Comparison of ENCODE assay signal across 9 cellular contexts in the genomic region with DNA sequence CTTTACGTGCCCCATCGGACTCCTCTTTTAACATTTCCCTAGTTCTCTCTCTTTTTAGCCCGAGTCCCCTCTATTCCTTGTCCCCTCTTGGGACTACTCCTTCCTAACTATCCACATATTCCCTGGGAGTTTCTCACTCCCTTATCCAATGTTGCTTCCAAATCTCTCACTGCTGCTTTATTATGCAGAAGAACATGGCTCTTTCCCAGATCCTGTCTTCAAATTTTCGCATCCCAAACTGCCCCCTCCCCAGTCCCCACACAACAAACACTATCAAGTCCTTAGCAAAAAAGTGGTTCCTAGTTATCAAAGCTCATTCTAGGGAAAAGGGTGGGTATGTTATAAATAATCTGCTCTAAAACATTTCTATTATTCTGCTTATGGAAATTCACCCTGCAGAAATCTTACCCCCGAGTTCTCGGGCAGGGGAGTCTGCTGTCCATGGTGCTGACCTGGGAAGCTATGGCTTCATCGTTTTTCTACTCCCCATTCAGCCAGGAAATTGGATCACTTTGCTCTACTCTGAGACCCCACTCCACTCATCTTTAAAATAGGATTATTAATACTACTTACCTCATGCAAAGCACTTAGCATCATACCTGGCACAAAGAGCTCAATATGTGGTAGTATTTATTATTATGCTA.
DNase-seq lines count a peak whose midpoint lies in the region; ATAC-seq and TF ChIP-seq lines count a peak whose summit lies in the region.
"Had no signal": no experiment of that assay in that cellular context is flagged by ENCODE, and none has a peak within 500 bp of the region (broad histone marks: within the 10 kb centered on the region; RNA-seq: fewer than 3 reads in every experiment).

No MANE protein-coding gene starts in this region.

- ATAC-seq in HCT116 = no peak
- no peak for ATAC-seq in HG03439 (IDR thresholded peaks at IDR 0.05; ENCODE audit: unreplicated experiment)

- TF ChIP-seq POLR2A in HCT116 (IDR thresholded peaks at IDR 0.05; ENCODE audit: borderline replicate concordance, extremely low read depth, insufficient read depth, insufficient read length) (no peak), NB4 (IDR thresholded peaks at IDR 0.05; ENCODE audit: extremely low read depth, insufficient read length) (no peak)

- CTCF ChIA-PET in HCT116 (lab: Charles Lee) = no interaction called here

- in situ Hi-C loops in brain microvascular endothelial cell (cut with HindIII; ENCODE audit: low pct_ligation_motif_present, low sequenced_read_pairs) = no loop called here

- H3K9me2 ChIP-seq in HCT116 (ENCODE audit: insufficient read depth) = no peaks in the 10 kb centered on the region

- H3K4me1 ChIP-seq in HCT116 (ENCODE audit: control insufficient read depth in 1 of 2, insufficient read depth in 2 of 2, low read length in 2 of 2) = no peaks in the 10 kb centered on the region

- TF ChIP-seq CTCF in HCT116 (IDR thresholded peaks at IDR 0.05 in 2 of 3, conservative IDR thresholded peaks at IDR 0.05 in 1 of 3; ENCODE audit: borderline replicate concordance in 1 of 3, insufficient read depth in 1 of 3, low read depth in 2 of 3, low read length in 2 of 3) = no peak
- no peak for TF ChIP-seq CTCF in NB4 (IDR thresholded peaks at IDR 0.05; ENCODE audit: low read depth, low read length)
- TF ChIP-seq CTCF in brain microvascular endothelial cell (IDR thresholded peaks at IDR 0.05; ENCODE audit: low read depth, low read length, missing control alignments) = no peak

- no peaks in the 10 kb centered on the region for H4K20me1 ChIP-seq in HCT116 (ENCODE audit: insufficient read depth)

- H3K9ac ChIP-seq in HCT116 (ENCODE audit: low read length) = no peak overlapping the region

- DNase-seq in HCT116 (ENCODE audit: low read depth, low spot score) (no peak), NB4 (ENCODE audit: low read depth) (peak; percentile 31), brain microvascular endothelial cell (peak; percentile 1), myocyte (ENCODE audit: low read depth) (peak; percentile 13), occipital lobe (lab: John Stamatoyannopoulos, UW) (no peak), EL (no peak)
- DNase-seq: HFFc6, NCI-H1417 treated with DMSO at 0.1 percent for 48 hours had no signal

- no peak overlapping the region for H2AFZ ChIP-seq in HCT116 (ENCODE audit: low read depth, low read length, poor library complexity, severe bottlenecking)

- intact Hi-C loops in HCT116 (cut with micrococcal nuclease) = no loop called here

- peaks cover 4% of the 10 kb centered on the region; the same call in 1 of the 2 replicates for H3K27me3 ChIP-seq in HCT116 (ENCODE audit: insufficient read depth, low read length)
- no peaks in the 10 kb centered on the region for H3K27me3 ChIP-seq in brain microvascular endothelial cell (replicated peaks)

- RAD21 ChIA-PET in HCT116 (lab: Charles Lee; ENCODE audit: low non-redundant PET in 1 of 2, low total read pairs in 2 of 2, uncharacterized antibody in 2 of 2, unreplicated experiment in 2 of 2) = no interaction called here

- POLR2A ChIA-PET in HCT116 (lab: Charles Lee) = no interaction called here

- H3K36me3 ChIP-seq in HCT116 (ENCODE audit: control insufficient read depth in 1 of 2, insufficient read depth in 2 of 2, low read length in 2 of 2) = no peaks in the 10 kb centered on the region
- H3K36me3 ChIP-seq in brain microvascular endothelial cell (replicated peaks) = no peaks in the 10 kb centered on the region

- no peaks in the 10 kb centered on the region for H3K79me2 ChIP-seq in HCT116 (ENCODE audit: insufficient read depth, low read length)

- no peak overlapping the region for H3K4me3 ChIP-seq in HCT116 (replicated peaks in 1 of 2; ENCODE audit: low read depth in 1 of 2, low read length in 2 of 2)
- H3K4me3 ChIP-seq in NB4 (ENCODE audit: low read depth, low read length) = no peak overlapping the region
- no peak overlapping the region for H3K4me3 ChIP-seq in brain microvascular endothelial cell (ENCODE audit: low read depth, low read length)

- no peaks in the 10 kb centered on the region for H3K9me3 ChIP-seq in HCT116 (ENCODE audit: control insufficient read depth in 1 of 2, insufficient read depth in 1 of 2, low read depth in 1 of 2, low read length in 2 of 2)

- H3K27ac ChIP-seq in HCT116 (ENCODE audit: low read depth, low read length) (no peak overlapping the region), brain microvascular endothelial cell (no peak overlapping the region)

- TF ChIP-seq RAD21 in HCT116 (IDR thresholded peaks at IDR 0.05; ENCODE audit: low read depth) = no peak

- H3K4me2 ChIP-seq in HCT116 (ENCODE audit: low read length) = no peak overlapping the region

- BruUV-seq in HCT116 (replicated peaks; lab: Mats Ljungman, UMichigan) = no TSS peak

TF ChIP-seq in HCT116, 20 proteins besides CTCF, POLR2A, EP300 and RAD21:
- TF ChIP-seq TCF7L2 (IDR thresholded peaks at IDR 0.05; ENCODE audit: borderline replicate concordance, extremely low read depth, insufficient read depth, insufficient read length) = no peak
- TF ChIP-seq, protein P1, sequence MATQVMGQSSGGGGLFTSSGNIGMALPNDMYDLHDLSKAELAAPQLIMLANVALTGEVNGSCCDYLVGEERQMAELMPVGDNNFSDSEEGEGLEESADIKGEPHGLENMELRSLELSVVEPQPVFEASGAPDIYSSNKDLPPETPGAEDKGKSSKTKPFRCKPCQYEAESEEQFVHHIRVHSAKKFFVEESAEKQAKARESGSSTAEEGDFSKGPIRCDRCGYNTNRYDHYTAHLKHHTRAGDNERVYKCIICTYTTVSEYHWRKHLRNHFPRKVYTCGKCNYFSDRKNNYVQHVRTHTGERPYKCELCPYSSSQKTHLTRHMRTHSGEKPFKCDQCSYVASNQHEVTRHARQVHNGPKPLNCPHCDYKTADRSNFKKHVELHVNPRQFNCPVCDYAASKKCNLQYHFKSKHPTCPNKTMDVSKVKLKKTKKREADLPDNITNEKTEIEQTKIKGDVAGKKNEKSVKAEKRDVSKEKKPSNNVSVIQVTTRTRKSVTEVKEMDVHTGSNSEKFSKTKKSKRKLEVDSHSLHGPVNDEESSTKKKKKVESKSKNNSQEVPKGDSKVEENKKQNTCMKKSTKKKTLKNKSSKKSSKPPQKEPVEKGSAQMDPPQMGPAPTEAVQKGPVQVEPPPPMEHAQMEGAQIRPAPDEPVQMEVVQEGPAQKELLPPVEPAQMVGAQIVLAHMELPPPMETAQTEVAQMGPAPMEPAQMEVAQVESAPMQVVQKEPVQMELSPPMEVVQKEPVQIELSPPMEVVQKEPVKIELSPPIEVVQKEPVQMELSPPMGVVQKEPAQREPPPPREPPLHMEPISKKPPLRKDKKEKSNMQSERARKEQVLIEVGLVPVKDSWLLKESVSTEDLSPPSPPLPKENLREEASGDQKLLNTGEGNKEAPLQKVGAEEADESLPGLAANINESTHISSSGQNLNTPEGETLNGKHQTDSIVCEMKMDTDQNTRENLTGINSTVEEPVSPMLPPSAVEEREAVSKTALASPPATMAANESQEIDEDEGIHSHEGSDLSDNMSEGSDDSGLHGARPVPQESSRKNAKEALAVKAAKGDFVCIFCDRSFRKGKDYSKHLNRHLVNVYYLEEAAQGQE (IDR thresholded peaks at IDR 0.05; ENCODE audit: low read depth) = peak; percentile 87
- no peak for TF ChIP-seq ZFX (IDR thresholded peaks at IDR 0.05)
- TF ChIP-seq, protein P2, sequence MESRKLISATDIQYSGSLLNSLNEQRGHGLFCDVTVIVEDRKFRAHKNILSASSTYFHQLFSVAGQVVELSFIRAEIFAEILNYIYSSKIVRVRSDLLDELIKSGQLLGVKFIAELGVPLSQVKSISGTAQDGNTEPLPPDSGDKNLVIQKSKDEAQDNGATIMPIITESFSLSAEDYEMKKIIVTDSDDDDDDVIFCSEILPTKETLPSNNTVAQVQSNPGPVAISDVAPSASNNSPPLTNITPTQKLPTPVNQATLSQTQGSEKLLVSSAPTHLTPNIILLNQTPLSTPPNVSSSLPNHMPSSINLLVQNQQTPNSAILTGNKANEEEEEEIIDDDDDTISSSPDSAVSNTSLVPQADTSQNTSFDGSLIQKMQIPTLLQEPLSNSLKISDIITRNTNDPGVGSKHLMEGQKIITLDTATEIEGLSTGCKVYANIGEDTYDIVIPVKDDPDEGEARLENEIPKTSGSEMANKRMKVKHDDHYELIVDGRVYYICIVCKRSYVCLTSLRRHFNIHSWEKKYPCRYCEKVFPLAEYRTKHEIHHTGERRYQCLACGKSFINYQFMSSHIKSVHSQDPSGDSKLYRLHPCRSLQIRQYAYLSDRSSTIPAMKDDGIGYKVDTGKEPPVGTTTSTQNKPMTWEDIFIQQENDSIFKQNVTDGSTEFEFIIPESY (IDR thresholded peaks at IDR 0.05; ENCODE audit: extremely low read depth, insufficient replicate concordance, low read length) = no peak
- no peak for TF ChIP-seq POLR2AphosphoS5 (IDR thresholded peaks at IDR 0.05; ENCODE audit: low read depth, low read length)
- no peak for TF ChIP-seq ZNF274 (IDR thresholded peaks at IDR 0.05; ENCODE audit: low read depth, low read length)
- no peak for TF ChIP-seq FOSL1 (IDR thresholded peaks at IDR 0.05; ENCODE audit: low read depth)

Comparison
In these comparisons a context has a peak if more than half of its experiments do, and no peak if none do; other contexts are left out.
1. DNase-seq: peak in NB4 (single experiment), brain microvascular endothelial cell (single experiment) and myocyte (single experiment); none in HCT116 (single experiment), occipital lobe (single experiment) and EL (single experiment).